ENCODE assay signal across 1 cellular context in the genomic region with DNA sequence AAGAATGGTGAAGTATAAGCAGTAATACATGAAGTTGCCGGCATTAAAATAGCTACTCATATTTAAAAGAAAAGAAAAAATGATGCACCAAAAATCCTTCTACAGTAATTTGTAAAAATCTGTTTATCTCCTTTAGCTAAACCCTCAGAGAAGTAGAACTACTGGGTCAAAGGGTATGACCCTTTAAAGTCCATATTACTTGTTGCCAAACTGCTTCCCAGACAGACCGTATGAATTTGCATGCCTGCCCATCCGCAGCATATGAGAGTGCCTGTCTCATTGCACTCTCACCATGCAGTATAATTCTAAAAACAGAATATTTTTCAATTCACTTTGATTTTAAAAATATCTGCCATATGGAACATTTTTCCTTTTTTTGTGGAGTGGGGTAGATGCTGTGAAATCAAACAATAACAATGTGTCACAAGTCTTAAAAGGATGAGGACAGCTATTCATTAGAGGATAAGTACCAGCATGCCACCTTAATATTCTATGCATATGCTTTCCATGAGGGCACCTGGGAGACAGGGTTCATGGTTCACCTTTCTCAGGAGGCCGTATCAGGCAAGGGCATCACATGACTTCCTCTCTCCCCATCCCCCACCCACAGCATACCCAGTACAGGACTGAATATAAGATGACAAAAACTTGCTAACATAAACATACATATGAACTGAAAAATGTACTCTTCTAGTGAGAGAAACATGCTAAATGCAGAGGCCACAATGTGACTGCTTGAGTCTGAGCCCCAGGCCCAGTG.
A peak's percentile ranks its signal among the peaks of the same experiment; 100 is the strongest.
TF ChIP-seq lines count a peak whose summit lies in the region.

No MANE protein-coding gene starts in this region.

TF ChIP-seq in K562, 482 proteins besides CTCF, POLR2A, EP300 and RAD21:
- TF ChIP-seq, protein P1, sequence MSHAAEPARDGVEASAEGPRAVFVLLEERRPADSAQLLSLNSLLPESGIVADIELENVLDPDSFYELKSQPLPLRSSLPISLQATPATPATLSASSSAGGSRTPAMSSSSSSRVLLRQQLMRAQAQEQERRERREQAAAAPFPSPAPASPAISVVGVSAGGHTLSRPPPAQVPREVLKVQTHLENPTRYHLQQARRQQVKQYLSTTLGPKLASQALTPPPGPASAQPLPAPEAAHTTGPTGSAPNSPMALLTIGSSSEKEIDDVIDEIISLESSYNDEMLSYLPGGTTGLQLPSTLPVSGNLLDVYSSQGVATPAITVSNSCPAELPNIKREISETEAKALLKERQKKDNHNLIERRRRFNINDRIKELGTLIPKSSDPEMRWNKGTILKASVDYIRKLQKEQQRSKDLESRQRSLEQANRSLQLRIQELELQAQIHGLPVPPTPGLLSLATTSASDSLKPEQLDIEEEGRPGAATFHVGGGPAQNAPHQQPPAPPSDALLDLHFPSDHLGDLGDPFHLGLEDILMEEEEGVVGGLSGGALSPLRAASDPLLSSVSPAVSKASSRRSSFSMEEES (CRISPR knock-in tag; IDR thresholded peaks at IDR 0.05): peak; percentile 35; the same call in 1 of the 2 replicates
- TF ChIP-seq HDGF (IDR thresholded peaks at IDR 0.05): no peak
- TF ChIP-seq, protein P2, sequence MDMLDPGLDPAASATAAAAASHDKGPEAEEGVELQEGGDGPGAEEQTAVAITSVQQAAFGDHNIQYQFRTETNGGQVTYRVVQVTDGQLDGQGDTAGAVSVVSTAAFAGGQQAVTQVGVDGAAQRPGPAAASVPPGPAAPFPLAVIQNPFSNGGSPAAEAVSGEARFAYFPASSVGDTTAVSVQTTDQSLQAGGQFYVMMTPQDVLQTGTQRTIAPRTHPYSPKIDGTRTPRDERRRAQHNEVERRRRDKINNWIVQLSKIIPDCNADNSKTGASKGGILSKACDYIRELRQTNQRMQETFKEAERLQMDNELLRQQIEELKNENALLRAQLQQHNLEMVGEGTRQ (CRISPR knock-in tag; IDR thresholded peaks at IDR 0.05): 0 out of 2 replicates have a peak, but pooled peaks have one; percentile 14
TF ChIP-seq in K562: peak in this region for 2.
